In genomic region chr16:69930117-69930776, GRCh38 we compare ENCODE assay signal across 8 cellular contexts. TPM values are rescaled to one million over a fixed set of nuclear protein-coding genes. Genes with fewer than 3 reads are reported as not detected.
A peak's percentile ranks its signal among the peaks of the same experiment; 100 is the strongest.
DNase-seq lines count a peak whose midpoint lies in the region; ATAC-seq and TF ChIP-seq lines count a peak whose summit lies in the region.

No MANE protein-coding gene starts in this region.

- H3K9me3 ChIP-seq in SJCRH30 (replicated peaks) (no peaks in the 10 kb centered on the region), adipocyte (ENCODE audit: control insufficient read depth, low read length) (no peaks in the 10 kb centered on the region)

- peak; percentile 53 for ATAC-seq in HG02678 (IDR thresholded peaks at IDR 0.05; ENCODE audit: unreplicated experiment)
- peak; percentile 68 to 69 for ATAC-seq in left cardiac atrium
- no peak for ATAC-seq in GM18858 (IDR thresholded peaks at IDR 0.05; ENCODE audit: unreplicated experiment)

- TF ChIP-seq CTCF in retinal pigment epithelial cell (conservative IDR thresholded peaks at IDR 0.05; ENCODE audit: low read depth, low read length): peak; percentile 66

- DNase-seq in DMS 273 treated with DMSO at 0.1 percent for 48 hours (lab: John Stamatoyannopoulos, UW) (peak; percentile 17), SJCRH30 (peak; percentile 35 to 74), adipocyte (ENCODE audit: low read depth) (peak; percentile 87), left cardiac atrium (peak; percentile 55), retinal pigment epithelial cell (ENCODE audit: low read depth) (no peak), NCI-H187 treated with DMSO at 0.1 percent for 48 hours (lab: John Stamatoyannopoulos, UW) (no peak)

- H3K4me3 ChIP-seq in SJCRH30: no peak overlapping the region
- H3K4me3 ChIP-seq in adipocyte (ENCODE audit: low read length): no peak overlapping the region
- no peak overlapping the region for H3K4me3 ChIP-seq in retinal pigment epithelial cell (ENCODE audit: low read length)

- H3K4me1 ChIP-seq in SJCRH30 (no peaks in the 10 kb centered on the region), adipocyte (ENCODE audit: control insufficient read depth, insufficient read depth, low read length) (peaks cover 31% of the 10 kb centered on the region)

- intact Hi-C loops in left cardiac atrium (cut with DNase I): loop anchor here (1.0 to 5.0 kb wide), 2 partner anchors 133 to 134 kb away; no protein-coding TSS in a partner anchor

- H3K27me3 ChIP-seq in SJCRH30 (no peaks in the 10 kb centered on the region), adipocyte (replicated peaks; ENCODE audit: control insufficient read depth, insufficient read depth, low read length) (no peaks in the 10 kb centered on the region)

- no peak overlapping the region for H3K9ac ChIP-seq in adipocyte (ENCODE audit: low read length)

- H3K27ac ChIP-seq in SJCRH30: no peak overlapping the region

- H3K36me3 ChIP-seq in SJCRH30 (no peaks in the 10 kb centered on the region), adipocyte (ENCODE audit: control insufficient read depth, insufficient read depth, low read length, severe bottlenecking) (peaks cover 37% of the 10 kb centered on the region)

RNA-seq across cellular contexts. Expression of gene CLEC18A, which starts 20.9 kb away (rescaled TPM):
- 0.12 and 0.30 TPM in 2 replicates for total RNA-seq in SJCRH30 (2014; rRNA removed; shearing (Covaris generic))
- total RNA-seq in left cardiac atrium: under 1 TPM; 0.21 to 0.24 TPM

Comparison
In these comparisons a context has a peak if more than half of its experiments do, and no peak if none do; other contexts are left out.
1. DNase-seq: peak in DMS 273 treated with DMSO at 0.1 percent for 48 hours (single experiment), SJCRH30 (2 of 2), adipocyte (single experiment) and left cardiac atrium (single experiment); none in retinal pigment epithelial cell (single experiment) and NCI-H187 treated with DMSO at 0.1 percent for 48 hours (single experiment).